ENCODE assay signal across 9 cellular contexts in genomic region chr6:46042355-46042999, GRCh38. TPM values are rescaled to one million over a fixed set of nuclear protein-coding genes. Genes with fewer than 3 reads are reported as not detected.
DNase-seq lines count a peak whose midpoint lies in the region; ATAC-seq and TF ChIP-seq lines count a peak whose summit lies in the region.
"Had no signal": no experiment of that assay in that cellular context is flagged by ENCODE, and none has a peak within 500 bp of the region (broad histone marks: within the 10 kb centered on the region; RNA-seq: fewer than 3 reads in every experiment).

No MANE protein-coding gene starts in this region.

- no peak overlapping the region for H3K4me3 Mint-ChIP-seq in activated CD8-positive, alpha-beta T cell treated with anti-CD3 and anti-CD28 coated beads for 36 hours
- H3K4me3 Mint-ChIP-seq in stimulated activated naive CD8-positive, alpha-beta T cell treated with anti-CD3 and anti-CD28 coated beads, Interleukin-15, amount 100 ng/mL, for 72 hours = no peak overlapping the region
- H3K4me3 Mint-ChIP-seq: IgD-negative memory B cell had no signal

- H3K9me3 Mint-ChIP-seq in activated CD8-positive, alpha-beta T cell treated with anti-CD3 and anti-CD28 coated beads for 36 hours = no peaks in the 10 kb centered on the region
- H3K9me3 Mint-ChIP-seq in stimulated activated naive CD8-positive, alpha-beta T cell treated with anti-CD3 and anti-CD28 coated beads, Interleukin-15, amount 100 ng/mL, for 72 hours = no peaks in the 10 kb centered on the region
- H3K9me3 Mint-ChIP-seq: IgD-negative memory B cell had no signal

- H3K4me3 ChIP-seq in AG09309 (ENCODE audit: control insufficient read depth, low read depth, low read length) = no peak overlapping the region

- no peak overlapping the region for H3K27ac Mint-ChIP-seq in activated CD8-positive, alpha-beta T cell treated with anti-CD3 and anti-CD28 coated beads for 36 hours
- no peak overlapping the region for H3K27ac Mint-ChIP-seq in stimulated activated naive CD8-positive, alpha-beta T cell treated with anti-CD3 and anti-CD28 coated beads, Interleukin-15, amount 100 ng/mL, for 72 hours
- H3K27ac Mint-ChIP-seq: IgD-negative memory B cell had no signal

- DNase-seq in AG09309 (ENCODE audit: low read depth) (no peak), GM10266 (ENCODE audit: extremely low spot score) (peak; percentile 49), NCI-H2107 (lab: John Stamatoyannopoulos, UW) (peak; percentile 3), iPS DF 4.7 (ENCODE audit: extremely low read depth, low spot score) (peak; percentile 46)
- peak; percentile 28 for DNase-seq in activated CD8-positive, alpha-beta T cell treated with anti-CD3 and anti-CD28 coated beads for 36 hours
- DNase-seq in stimulated activated naive CD8-positive, alpha-beta T cell treated with anti-CD3 and anti-CD28 coated beads, Interleukin-15, amount 100 ng/mL, for 72 hours = peak; percentile 10 to 18
- DNase-seq in stimulated activated CD4-positive, alpha-beta T cell treated with anti-CD3 and anti-CD28 coated beads, Interleukin-4, amount 100 ng/mL, for 24 hours = no peak

- intact Hi-C loops in activated CD8-positive, alpha-beta T cell treated with anti-CD3 and anti-CD28 coated beads for 36 hours (cut with micrococcal nuclease) = no loop called here

- TF ChIP-seq CTCF in AG09309 (IDR thresholded peaks at IDR 0.05; ENCODE audit: control insufficient read depth, insufficient read depth, low read depth, low read length, missing control alignments) (peak; percentile 43), GM10266 (IDR thresholded peaks at IDR 0.05; ENCODE audit: control insufficient read depth, insufficient read depth, low read depth, missing control alignments) (peak; percentile 54)
- peak; percentile 64 for TF ChIP-seq CTCF in activated CD8-positive, alpha-beta T cell treated with anti-CD3 and anti-CD28 coated beads for 36 hours (IDR thresholded peaks at IDR 0.05)

- peaks cover 1% of the 10 kb centered on the region for H3K27me3 Mint-ChIP-seq in activated CD8-positive, alpha-beta T cell treated with anti-CD3 and anti-CD28 coated beads for 36 hours
- H3K27me3 Mint-ChIP-seq in stimulated activated naive CD8-positive, alpha-beta T cell treated with anti-CD3 and anti-CD28 coated beads, Interleukin-15, amount 100 ng/mL, for 72 hours = no peaks in the 10 kb centered on the region

- peak; percentile 90 for ATAC-seq in HG02623 (IDR thresholded peaks at IDR 0.05; ENCODE audit: unreplicated experiment)
- peak; percentile 87 for ATAC-seq in activated CD8-positive, alpha-beta T cell treated with anti-CD3 and anti-CD28 coated beads for 36 hours
- ATAC-seq in stimulated activated naive CD8-positive, alpha-beta T cell treated with anti-CD3 and anti-CD28 coated beads, Interleukin-15, amount 100 ng/mL, for 72 hours = peak; percentile 82

- H3K4me1 Mint-ChIP-seq in activated CD8-positive, alpha-beta T cell treated with anti-CD3 and anti-CD28 coated beads for 36 hours (ENCODE audit: low read depth) = peaks cover 6% of the 10 kb centered on the region
- peaks cover 9% of the 10 kb centered on the region for H3K4me1 Mint-ChIP-seq in stimulated activated naive CD8-positive, alpha-beta T cell treated with anti-CD3 and anti-CD28 coated beads, Interleukin-15, amount 100 ng/mL, for 72 hours
- H3K4me1 Mint-ChIP-seq: IgD-negative memory B cell had no signal

- no peaks in the 10 kb centered on the region for H3K36me3 Mint-ChIP-seq in activated CD8-positive, alpha-beta T cell treated with anti-CD3 and anti-CD28 coated beads for 36 hours (ENCODE audit: low read depth)
- H3K36me3 Mint-ChIP-seq: IgD-negative memory B cell had no signal

- POLR2A ChIA-PET in activated CD8-positive, alpha-beta T cell treated with anti-CD3 and anti-CD28 coated beads for 36 hours (lab: Charles Lee) = no interaction called here

- CTCF ChIA-PET in activated CD8-positive, alpha-beta T cell treated with anti-CD3 and anti-CD28 coated beads for 36 hours (lab: Charles Lee) = interaction anchor here (1.0 to 2.9 kb wide), 5 partner anchors 8 to 251 kb away, joined by 3 to 11 read pairs (median 4); no protein-coding TSS in a partner anchor

RNA-seq across cellular contexts. Expression of gene CLIC5, which starts 26.8 kb away (rescaled TPM):
- total RNA-seq in activated CD8-positive, alpha-beta T cell treated with anti-CD3 and anti-CD28 coated beads for 36 hours = 1 to 10 TPM; 1.1 TPM

Comparison
In these comparisons a context has a peak if more than half of its experiments do, and no peak if none do; other contexts are left out.
1. DNase-seq: peak in GM10266 (single experiment), NCI-H2107 (single experiment), activated CD8-positive, alpha-beta T cell treated with anti-CD3 and anti-CD28 coated beads for 36 hours (single experiment), iPS DF 4.7 (single experiment) and stimulated activated naive CD8-positive, alpha-beta T cell treated with anti-CD3 and anti-CD28 coated beads, Interleukin-15, amount 100 ng/mL, for 72 hours (2 of 2); none in AG09309 (single experiment) and stimulated activated CD4-positive, alpha-beta T cell treated with anti-CD3 and anti-CD28 coated beads, Interleukin-4, amount 100 ng/mL, for 24 hours (single experiment).
2. Peak in every context shown above with its lines, with median percentiles within 50 percentile points of each other: CTCF ChIP-seq and ATAC-seq.